8 cellular contexts compared by ENCODE assay signal in the genomic region with DNA sequence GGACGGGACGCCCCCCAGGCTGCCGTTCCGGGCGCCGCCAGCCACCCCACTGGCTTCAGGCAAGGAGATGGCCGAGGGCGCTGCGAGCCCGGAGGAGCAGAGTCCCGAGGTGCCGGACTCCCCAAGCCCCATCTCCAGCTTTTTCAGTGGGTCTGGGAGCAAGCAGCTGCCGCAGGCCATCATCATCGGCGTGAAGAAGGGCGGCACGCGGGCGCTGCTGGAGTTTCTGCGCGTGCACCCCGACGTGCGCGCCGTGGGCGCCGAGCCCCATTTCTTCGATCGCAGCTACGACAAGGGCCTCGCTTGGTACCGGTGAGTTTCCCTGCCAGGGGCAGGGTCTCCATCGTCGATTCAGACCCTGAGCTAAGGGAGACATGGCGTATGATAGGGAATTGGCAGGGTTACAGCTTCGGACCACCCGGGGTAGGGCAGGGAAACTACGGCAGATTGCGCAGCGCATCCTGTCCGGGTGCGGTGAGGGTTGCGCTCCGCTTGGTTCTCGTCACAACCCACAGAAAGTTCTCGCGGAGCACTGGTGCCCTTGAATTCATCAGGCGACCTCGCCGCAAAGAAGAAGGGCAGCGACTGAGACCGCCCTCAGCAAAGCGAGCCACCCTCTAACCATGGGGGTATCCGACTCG. TPM values are rescaled to one million over a fixed set of nuclear protein-coding genes. Genes with fewer than 3 reads are reported as not detected.
DNase-seq lines count a peak whose midpoint lies in the region; ATAC-seq and TF ChIP-seq lines count a peak whose summit lies in the region.

No MANE protein-coding gene starts in this region.

- H3K4me1 ChIP-seq in ACC112 (ENCODE audit: control insufficient read depth, insufficient read depth, low read length, unreplicated experiment) (peaks cover 23% of the 10 kb centered on the region), GM23248 (ENCODE audit: insufficient read depth) (peaks cover 39% of the 10 kb centered on the region)

- CTCF ChIA-PET in GM10248 (lab: Yijun Ruan, JAX) = interaction anchor here (0.7 to 2.8 kb wide), 18 partner anchors 10 to 963 kb away, joined by 3 to 9 read pairs (median 4); no protein-coding TSS in a partner anchor

- ATAC-seq in HG03565 (IDR thresholded peaks at IDR 0.05; ENCODE audit: unreplicated experiment) = no peak

- WGBS in GM23248 (ENCODE audit: low coverage in 1 of 2, low lambda C conversion rate in 2 of 2, missing lambda C conversion rate in 2 of 2), 2 experiments = 0 to 1% methylated on average over 51 to 54 of the region's 56 CpGs

- H3K9me2 ChIP-seq in GM23248 (ENCODE audit: insufficient read depth) = no peaks in the 10 kb centered on the region

- H3K79me2 ChIP-seq in ACC112 (ENCODE audit: control insufficient read depth, insufficient read depth, low read length, unreplicated experiment) (peaks cover 59% of the 10 kb centered on the region), GM23248 (ENCODE audit: insufficient read depth) (peaks cover 60% of the 10 kb centered on the region)

- no peaks in the 10 kb centered on the region for H3K9me3 ChIP-seq in GM23248 (ENCODE audit: low read depth)

- DNase-seq in GM23248 (peak; percentile 74), T-helper 1 cell (peak; percentile 19 to 77 (median 36)), astrocyte of the cerebellum (ENCODE audit: low read depth) (no peak), kidney epithelial cell (ENCODE audit: low read depth) (no peak), GM10248 (ENCODE audit: extremely low spot score) (no peak)
- DNase-seq in stimulated activated CD4-positive, alpha-beta T cell treated with anti-CD3 and anti-CD28 coated beads, Interleukin-4, amount 100 ng/mL, for 4 hours = peak; percentile 51 to 57

- peak overlapping the region; percentile 67 for H3K4me2 ChIP-seq in GM23248 (ENCODE audit: unreplicated experiment)

- H3K27me3 ChIP-seq in ACC112 (ENCODE audit: insufficient read depth, low read length) (peaks cover 3% of the 10 kb centered on the region; the same call in 1 of the 2 replicates), GM23248 (replicated peaks; ENCODE audit: insufficient read depth) (no peaks in the 10 kb centered on the region), kidney epithelial cell (ENCODE audit: control insufficient read depth, insufficient read depth, low read length) (peaks cover 3% of the 10 kb centered on the region)

- H3K36me3 ChIP-seq in ACC112 (ENCODE audit: insufficient read depth, low read length) (no peaks in the 10 kb centered on the region), GM23248 (ENCODE audit: low read depth) (no peaks in the 10 kb centered on the region), kidney epithelial cell (ENCODE audit: control insufficient read depth, insufficient read depth, low read length) (no peaks in the 10 kb centered on the region)

- H4K20me1 ChIP-seq in GM23248 (ENCODE audit: insufficient read depth) = no peaks in the 10 kb centered on the region

- H3K9ac ChIP-seq in GM23248 = peak overlapping the region; percentile 93

- no peak for TF ChIP-seq CTCF in astrocyte of the cerebellum (IDR thresholded peaks at IDR 0.05; ENCODE audit: low read depth, low read length, missing control alignments)
- no peak for TF ChIP-seq CTCF in kidney epithelial cell (IDR thresholded peaks at IDR 0.05; ENCODE audit: insufficient read depth, low read length, poor library complexity, severe bottlenecking)
- no peak for TF ChIP-seq CTCF in GM10248 (IDR thresholded peaks at IDR 0.05; ENCODE audit: control extremely low read depth, extremely low read depth, low read depth, missing control alignments)

- peak overlapping the region; percentile 93 for H3K4me3 ChIP-seq in ACC112 (ENCODE audit: low read depth, low read length)
- peak overlapping the region; percentile 91 for H3K4me3 ChIP-seq in GM23248
- peak overlapping the region; percentile 87 for H3K4me3 ChIP-seq in astrocyte of the cerebellum (ENCODE audit: low read depth, low read length)
- H3K4me3 ChIP-seq in kidney epithelial cell (ENCODE audit: low read depth, low read length) = peak overlapping the region; percentile 73

- H2AFZ ChIP-seq in ACC112 (ENCODE audit: low read length, unreplicated experiment) (peak overlapping the region; percentile 26), GM23248 (peak overlapping the region; percentile 67)

- POLR2A ChIA-PET in GM10248 (lab: Yijun Ruan, JAX) = interaction anchor here (1.3 kb wide), 1 partner anchor 57 kb away, joined by 4 read pairs; no protein-coding TSS in a partner anchor

- H3K27ac ChIP-seq in ACC112 (ENCODE audit: low read depth, low read length) = peak overlapping the region; percentile 11; the same call in 1 of the 2 replicates
- peak overlapping the region; percentile 80 for H3K27ac ChIP-seq in GM23248

- H3F3A ChIP-seq in GM23248 (ENCODE audit: insufficient read depth) = peaks cover 38% of the 10 kb centered on the region

- in situ Hi-C loops in GM23248 (cut with MboI) = loop anchor here (25.0 kb wide), 1 partner anchor 860 kb away; no protein-coding TSS in a partner anchor
- in situ Hi-C loops in astrocyte of the cerebellum (cut with HindIII; ENCODE audit: low sequenced_read_pairs) = no loop called here

RNA-seq across cellular contexts. Expression of a gene that starts 1.0 kb away (rescaled TPM):
- total RNA-seq in GM23248 (2014; rRNA removed; shearing (Covaris generic)) = 41.9 and 45.5 TPM in 2 replicates
- polyA plus RNA-seq in GM23248 (2016; fragmentation: Nextera tagmentation; extraction: Ambion mirVana) = 37.6 and 40.1 TPM in 2 replicates
- 25.1 and 25.2 TPM in 2 replicates for total RNA-seq in kidney epithelial cell

Comparison
In these comparisons a context has a peak if more than half of its experiments do, and no peak if none do; other contexts are left out.
1. DNase-seq: peak in GM23248 (single experiment), T-helper 1 cell (5 of 5) and stimulated activated CD4-positive, alpha-beta T cell treated with anti-CD3 and anti-CD28 coated beads, Interleukin-4, amount 100 ng/mL, for 4 hours (2 of 2); none in astrocyte of the cerebellum (single experiment), kidney epithelial cell (single experiment) and GM10248 (single experiment).
2. Peak in every context shown above with its lines, with median percentiles within 50 percentile points of each other: H3K4me3 ChIP-seq.